8 cellular contexts compared by ENCODE assay signal in the genomic region with DNA sequence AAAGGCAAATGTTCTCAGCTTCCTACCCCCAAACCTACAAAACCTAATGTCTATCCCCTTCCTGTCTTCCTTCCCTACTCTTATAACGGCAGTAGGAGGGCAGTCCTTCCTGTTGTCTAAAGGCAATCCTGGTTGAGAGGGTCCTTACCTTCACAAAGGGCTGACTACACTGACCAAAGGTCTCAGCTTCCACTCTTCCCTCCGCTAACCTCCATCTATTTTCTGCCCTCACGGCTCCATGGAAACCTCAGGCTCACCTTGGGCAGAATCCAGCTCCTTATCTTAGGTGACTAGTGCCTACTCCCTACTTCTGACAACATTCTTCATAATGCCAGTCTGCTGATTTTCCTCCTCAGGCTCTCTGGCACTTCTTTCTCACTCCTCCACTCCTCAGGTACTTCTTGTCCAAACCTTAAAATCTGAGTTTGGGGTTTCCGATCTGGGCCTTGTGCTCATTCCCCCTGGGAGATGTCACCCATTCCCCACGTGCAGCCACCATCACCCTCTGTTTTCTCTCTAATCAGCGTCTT. TPM values are rescaled to one million over a fixed set of nuclear protein-coding genes. Genes with fewer than 3 reads are reported as not detected.
DNase-seq lines count a peak whose midpoint lies in the region; ATAC-seq and TF ChIP-seq lines count a peak whose summit lies in the region.

No MANE protein-coding gene starts in this region.

- ATAC-seq in naive thymus-derived CD8-positive, alpha-beta T cell = no peak
- no peak for ATAC-seq in HG03045 (IDR thresholded peaks at IDR 0.05; ENCODE audit: unreplicated experiment)

- no peak for DNase-seq in GM06990 (ENCODE audit: extremely low read depth, insufficient read length)
- peak; percentile 87 for DNase-seq in NCI-H226
- no peak for DNase-seq in coronary artery (ENCODE audit: low spot score)
- DNase-seq in naive thymus-derived CD8-positive, alpha-beta T cell = peak in 1 of 10 donors; percentile 20
- DNase-seq in stimulated activated CD4-positive, alpha-beta T cell treated with anti-CD3 and anti-CD28 coated beads, Interleukin-15, amount 100 ng/mL, for 24 hours = no peak
- DNase-seq in SKM-1 treated with dmso at 0.1 percent for 144 hours (lab: John Stamatoyannopoulos, UW; ENCODE audit: unreplicated experiment) = no peak
- DNase-seq in DMS153 (lab: John Stamatoyannopoulos, UW) = no peak

- H3K27me3 ChIP-seq in GM06990 (replicated peaks; ENCODE audit: control insufficient read depth, insufficient read depth, low read length) = no peaks in the 10 kb centered on the region

- no peaks in the 10 kb centered on the region for H3K27me3 Mint-ChIP-seq in naive thymus-derived CD8-positive, alpha-beta T cell

- POLR2A ChIA-PET in naive thymus-derived CD8-positive, alpha-beta T cell (lab: Charles Lee) = interaction anchor here (1.2 to 2.7 kb wide), 6 partner anchors 10 to 1867 kb away, joined by 3 to 26 read pairs (median 5); a partner anchor contains a TSS

- H3K36me3 ChIP-seq in GM06990 (ENCODE audit: control insufficient read depth, insufficient read depth, low read length) = no peaks in the 10 kb centered on the region

- peaks cover 0 to 7% (median 4%) of the 10 kb centered on the region in 3 donors for H3K36me3 Mint-ChIP-seq in naive thymus-derived CD8-positive, alpha-beta T cell

- TF ChIP-seq CTCF in GM06990 (IDR thresholded peaks at IDR 0.05; ENCODE audit: insufficient read depth, low read length, poor library complexity, severe bottlenecking) (no peak), coronary artery (IDR thresholded peaks at IDR 0.05) (no peak)

- H3K4me1 Mint-ChIP-seq in naive thymus-derived CD8-positive, alpha-beta T cell = peaks cover 21 to 45% (median 38%) of the 10 kb centered on the region in 4 donors

- peak overlapping the region; percentile 84 to 97 for H3K27ac ChIP-seq in coronary artery

- H3K4me3 ChIP-seq in GM06990 (replicated peaks; ENCODE audit: low read depth, low read length) (peak overlapping the region; percentile 90), coronary artery (peak overlapping the region; percentile 97)

- H3K4me3 Mint-ChIP-seq in naive thymus-derived CD8-positive, alpha-beta T cell = peak overlapping the region; percentile 86 to 97 (median 93)

- H3K9me3 Mint-ChIP-seq in naive thymus-derived CD8-positive, alpha-beta T cell = no peaks in the 10 kb centered on the region

- peak overlapping the region; percentile 86 to 99 (median 95) for H3K27ac Mint-ChIP-seq in naive thymus-derived CD8-positive, alpha-beta T cell

RNA-seq across cellular contexts. Expression of a gene that starts 0.5 kb away (rescaled TPM):
- 1 to 10 TPM; 2.5 to 3.3 TPM for total RNA-seq in naive thymus-derived CD8-positive, alpha-beta T cell
- 1 to 10 TPM in 1 of 3 donors, under 1 TPM in 2; 0.28 to 1.3 (median 0.85) TPM for polyA plus RNA-seq in naive thymus-derived CD8-positive, alpha-beta T cell

RNA-seq across cellular contexts. Expression of a gene that starts 0.9 kb away (rescaled TPM):
- 10 to 100 TPM; 27.3 to 28.7 TPM for total RNA-seq in naive thymus-derived CD8-positive, alpha-beta T cell
- 10 to 100 TPM; 38.3 to 45.8 (median 41.0) TPM for polyA plus RNA-seq in naive thymus-derived CD8-positive, alpha-beta T cell
